Comparison of ENCODE assay signal across 20 cellular contexts in genomic region chr19:29593869-29594268, GRCh38.
"Had no signal": no experiment of that assay in that cellular context is flagged by ENCODE, and none has a peak within 500 bp of the region (broad histone marks: within the 10 kb centered on the region; RNA-seq: fewer than 3 reads in every experiment).

No MANE protein-coding gene starts in this region.

- H3K27ac ChIP-seq: HL-60, SJSA1, SK-N-MC had no signal

- DNase-seq: Karpas-422, KG1, MG63, NCI-H1092, NCI-H1105 treated with DMSO at 0.1 percent for 48 hours, NCI-H1417 treated with DMSO at 0.1 percent for 48 hours, NCI-H1694 treated with DMSO at 0.1 percent for 48 hours, NCI-H1930, NCI-H2081, NCI-H2107, NCI-H2227 treated with DMSO at 0.1 percent for 48 hours, NCI-H524 treated with DMSO at 0.1 percent for 48 hours, NCI-H69, Right ventricle myocardium superior, SIG-M5 had no signal

- H3K4me3 ChIP-seq: MG63, SJSA1, SK-N-MC had no signal

- H3K9me3 ChIP-seq: MG63, SJSA1 had no signal

- H3K36me3 ChIP-seq: MG63, SJSA1 had no signal

- FAIRE-seq: HTR-8/SVneo, RCC 7860 had no signal

- H3K4me1 ChIP-seq: SJSA1 had no signal
